ENCODE assay signal across 18 cellular contexts in genomic region chr2:46050027-46050426, GRCh38.
"Had no signal": no experiment of that assay in that cellular context is flagged by ENCODE, and none has a peak within 500 bp of the region (broad histone marks: within the 10 kb centered on the region; RNA-seq: fewer than 3 reads in every experiment).

No MANE protein-coding gene starts in this region.

- H3K27me3 ChIP-seq: dorsolateral prefrontal cortex, foreskin keratinocyte, right atrium auricular region, suprapubic skin, tibial nerve, upper lobe of right lung, vagina had no signal

- H3K36me3 ChIP-seq: right atrium auricular region, suprapubic skin, upper lobe of right lung, vagina had no signal

- H3K9me3 ChIP-seq: right atrium auricular region, suprapubic skin, upper lobe of right lung, vagina had no signal

- H3K4me3 ChIP-seq: dorsolateral prefrontal cortex, right atrium auricular region, suprapubic skin, tibial nerve, upper lobe of right lung, vagina had no signal

- H3K27ac ChIP-seq: dorsolateral prefrontal cortex, epithelial cell of prostate, foreskin keratinocyte, parathyroid adenoma, right atrium auricular region, suprapubic skin, tibial nerve, upper lobe of right lung, vagina had no signal

- ATAC-seq: foreskin keratinocyte; left colon; naive thymus-derived CD4-positive, alpha-beta T cell; upper lobe of right lung had no signal

- DNase-seq: cortex of kidney; dorsolateral prefrontal cortex; effector CD8-positive, alpha-beta T cell; foreskin keratinocyte; kidney; left colon; naive thymus-derived CD4-positive, alpha-beta T cell; nephron progenitor cell; small intestine; stimulated activated CD4-positive, alpha-beta T cell treated with anti-CD3 and anti-CD28 coated beads, Interleukin-2, amount 100 ng/mL, for 48 hours; stimulated activated naive CD4-positive, alpha-beta T cell treated with Interleukin-2 at 50 U/mL for 16 hours; upper lobe of right lung had no signal

- H3K4me1 ChIP-seq: foreskin keratinocyte, right atrium auricular region, suprapubic skin, tibial nerve, upper lobe of right lung, vagina had no signal
